ENCODE assay signal across 8 cellular contexts in the genomic region with DNA sequence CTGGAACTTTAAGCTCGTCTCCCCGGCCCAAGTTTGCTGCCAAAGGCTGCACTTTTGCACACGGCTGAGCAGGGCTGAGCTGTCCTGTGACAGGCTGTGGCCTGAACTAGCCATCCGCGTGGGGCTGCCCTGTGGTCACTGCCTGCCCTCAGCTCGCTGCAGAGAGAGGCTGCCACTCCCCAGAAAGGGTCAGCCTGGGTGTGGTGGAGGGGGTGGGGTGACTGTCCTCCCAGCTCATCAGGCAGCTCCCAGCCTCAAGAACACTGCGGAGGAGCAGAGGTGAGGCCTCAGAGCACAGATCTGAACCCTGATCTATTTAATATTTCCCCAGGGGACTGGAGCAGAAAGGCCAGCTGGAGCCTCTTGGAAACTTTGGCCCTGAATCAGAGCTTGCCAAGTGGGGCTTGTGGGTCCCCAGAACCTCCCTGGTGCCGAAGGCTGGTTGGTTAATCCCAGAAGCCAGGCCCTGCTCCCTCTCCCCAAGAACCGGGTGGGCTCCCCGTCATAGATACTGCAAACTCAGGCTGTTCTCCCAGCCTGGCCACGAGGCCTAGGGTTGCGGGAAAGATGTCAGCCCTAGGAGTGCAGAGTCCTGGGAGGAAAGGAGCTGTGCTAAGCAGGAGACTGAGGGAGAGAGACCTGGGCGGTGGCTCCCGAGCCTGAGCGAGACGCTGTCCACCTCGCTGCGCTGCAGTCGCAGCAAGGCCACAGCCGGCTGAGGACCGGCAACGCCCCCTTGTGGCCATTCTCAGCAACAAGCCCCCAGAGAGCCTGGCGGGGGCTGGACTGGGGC.
A peak's percentile ranks its signal among the peaks of the same experiment; 100 is the strongest.
DNase-seq lines count a peak whose midpoint lies in the region; ATAC-seq, FAIRE-seq and TF ChIP-seq lines count a peak whose summit lies in the region.

No MANE protein-coding gene starts in this region.

- CTCF ChIA-PET in AG04449 (lab: Yijun Ruan, JAX) (interaction anchor here (0.7 to 23.8 kb wide), 40 partner anchors 9 to 190 kb away, joined by 3 to 785 read pairs (median 7); no protein-coding TSS in a partner anchor), T-cell (lab: Charles Lee) (interaction anchor here (0.6 to 1.5 kb wide), 4 partner anchors 9 to 590 kb away, joined by 3 to 7 read pairs (median 4); no protein-coding TSS in a partner anchor)

- H3K36me3 Mint-ChIP-seq in T-cell = no peaks in the 10 kb centered on the region

- TF ChIP-seq CTCF in AG04449 (IDR thresholded peaks at IDR 0.05; ENCODE audit: insufficient read depth, low read length, missing control alignments) (peak; percentile 94), left ventricle myocardium inferior (IDR thresholded peaks at IDR 0.05; ENCODE audit: borderline replicate concordance) (peak; percentile 98)

- intact Hi-C loops in left ventricle myocardium inferior (cut with micrococcal nuclease) = loop anchor here (2.0 kb wide), 1 partner anchor 143 kb away; no protein-coding TSS in a partner anchor

- peak; percentile 34 to 72 (median 64) for ATAC-seq in T-cell (replicated peaks in 1 of 4)

- H3K4me3 ChIP-seq in AG04449 (ENCODE audit: low read depth, low read length) (no peak overlapping the region), left ventricle myocardium inferior (peak overlapping the region; percentile 27)

- peak overlapping the region; percentile 85 for H3K27ac ChIP-seq in left ventricle myocardium inferior (replicated peaks)

- DNase-seq in AG04449 (ENCODE audit: low read depth, low spot score) (no peak), GM19238 (ENCODE audit: insufficient read length, low spot score) (peak; percentile 73), NCI-H128 (lab: John Stamatoyannopoulos, UW; ENCODE audit: unreplicated experiment) (peak; percentile 79), T-cell (peak in 33 of 34 experiments; percentile 9 to 61 (median 43)), amygdala (lab: John Stamatoyannopoulos, UW) (peak in 51 of 56 donors; percentile 39 to 88 (median 69)), left ventricle myocardium inferior (peak; percentile 86), putamen (ENCODE audit: low spot score) (peak; percentile 72), urothelium cell line (ENCODE audit: low spot score) (peak; percentile 86)

- H3K4me3 Mint-ChIP-seq in T-cell = no peak overlapping the region

- H3K27me3 Mint-ChIP-seq in T-cell = peaks cover 5 to 9% of the 10 kb centered on the region in 2 donors

- H3K4me1 Mint-ChIP-seq in T-cell = peaks cover 0 to 4% (median 0%) of the 10 kb centered on the region in 3 donors

- no peak overlapping the region for H3K27ac Mint-ChIP-seq in T-cell

- no peaks in the 10 kb centered on the region for H3K36me3 ChIP-seq in left ventricle myocardium inferior

- peaks cover 53% of the 10 kb centered on the region for H3K4me1 ChIP-seq in left ventricle myocardium inferior

- POLR2A ChIA-PET in AG04449 (lab: Yijun Ruan, JAX) = interaction anchor here (0.6 to 1.0 kb wide), 5 partner anchors 10 to 167 kb away, joined by 3 to 4 read pairs (median 3); no protein-coding TSS in a partner anchor
- POLR2A ChIA-PET in T-cell (lab: Charles Lee) = no interaction called here

- no peak for FAIRE-seq in urothelium cell line (lab: Jason Lieb, UNC)

- H3K9me3 ChIP-seq in left ventricle myocardium inferior (replicated peaks) = no peaks in the 10 kb centered on the region

- no peaks in the 10 kb centered on the region for H3K27me3 ChIP-seq in left ventricle myocardium inferior (ENCODE audit: low read depth)

- peaks cover 0 to 6% (median 0%) of the 10 kb centered on the region in 3 donors for H3K9me3 Mint-ChIP-seq in T-cell
